1 cellular context compared by ENCODE assay signal in the genomic region with DNA sequence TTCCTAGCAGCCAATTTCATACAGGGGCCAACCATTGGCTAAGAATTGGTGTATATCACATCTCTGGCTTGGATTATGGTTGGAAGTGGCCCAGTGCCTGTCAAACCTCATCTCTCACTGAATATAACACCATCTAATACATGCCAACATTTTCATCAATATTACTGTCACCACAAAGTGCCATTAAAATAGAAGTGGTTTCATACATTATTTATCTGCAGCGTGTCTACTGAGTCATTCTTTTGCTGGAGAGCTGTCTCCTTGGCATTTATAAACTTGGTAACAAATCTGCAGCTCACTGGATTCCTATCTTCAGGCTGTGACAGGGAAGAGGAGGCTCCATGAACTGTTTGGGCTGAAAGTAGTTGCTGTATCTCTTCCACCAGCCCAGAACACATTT.
TF ChIP-seq lines count a peak whose summit lies in the region.

No MANE protein-coding gene starts in this region.

TF ChIP-seq in WTC11, 78 proteins besides CTCF, POLR2A, EP300 and RAD21 (continued from another document):
- no peak for TF ChIP-seq PREB (CRISPR knock-in tag; IDR thresholded peaks at IDR 0.05; ENCODE audit: borderline replicate concordance)
- TF ChIP-seq KAT7 (CRISPR knock-in tag; IDR thresholded peaks at IDR 0.05; ENCODE audit: borderline replicate concordance): no peak
- no peak for TF ChIP-seq HMGA2 (CRISPR knock-in tag; IDR thresholded peaks at IDR 0.05)
